In genomic region chr10:68284597-68284996, GRCh38 we compare ENCODE assay signal across 17 cellular contexts. TPM values are rescaled to one million over a fixed set of nuclear protein-coding genes. Genes with fewer than 3 reads are reported as not detected.
"Had no signal": no experiment of that assay in that cellular context is flagged by ENCODE, and none has a peak within 500 bp of the region (broad histone marks: within the 10 kb centered on the region; RNA-seq: fewer than 3 reads in every experiment).

No MANE protein-coding gene starts in this region.

- H3K9me3 Mint-ChIP-seq: activated naive CD4-positive, alpha-beta T cell treated with anti-CD3 and anti-CD28 coated beads, Interleukin-2, amount 50 U/mL, for 72 hours; activated T-cell treated with anti-CD3 and anti-CD28 coated beads, Interleukin-2, amount 50 U/mL, for 24 hours; stimulated activated naive CD8-positive, alpha-beta T cell treated with anti-CD3 and anti-CD28 coated beads, Interleukin-15, Interleukin-2, amounts not matched to agents 100 ng/mL and 50 ng/mL, for 24 hours; T-helper 2 cell treated with Interferon-gamma antibody and Interleukin-4, amounts not matched to agents 5 μg/mL and 100 μg/mL, for 36 hours had no signal

- H3K36me3 Mint-ChIP-seq: activated naive CD4-positive, alpha-beta T cell treated with anti-CD3 and anti-CD28 coated beads, Interleukin-2, amount 50 U/mL, for 72 hours had no signal

- DNase-seq: activated CD4-positive, alpha-beta T cell treated with anti-CD3 and anti-CD28 coated beads, Interleukin-2, amount 50 U/mL, for 4 hours; activated effector memory CD4-positive, alpha-beta T cell treated with anti-CD3 and anti-CD28 coated beads, Interleukin-2, amount 50 U/mL, for 16 hours; activated T-cell treated with anti-CD3 and anti-CD28 coated beads, Interleukin-2, amount 50 U/mL, for 24 hours; amygdala; occipital lobe; psoas muscle; sigmoid colon; stimulated activated CD4-positive, alpha-beta T cell treated with anti-CD3 and anti-CD28 coated beads, Interleukin-4, amount 100 ng/mL, for 1 hour; stimulated activated CD8-positive, alpha-beta memory T cell treated with anti-CD3 and anti-CD28 coated beads, Interleukin-4, amount 100 ng/mL, for 48 hours; upper lobe of right lung had no signal

- H3K9me3 ChIP-seq: breast epithelium, psoas muscle, sigmoid colon, upper lobe of right lung had no signal

- H3K27ac Mint-ChIP-seq: activated naive CD4-positive, alpha-beta T cell treated with anti-CD3 and anti-CD28 coated beads, Interleukin-2, amount 50 U/mL, for 72 hours; activated T-cell treated with anti-CD3 and anti-CD28 coated beads, Interleukin-2, amount 50 U/mL, for 24 hours; stimulated activated naive CD8-positive, alpha-beta T cell treated with anti-CD3 and anti-CD28 coated beads, Interleukin-15, Interleukin-2, amounts not matched to agents 100 ng/mL and 50 ng/mL, for 24 hours; T-helper 2 cell treated with Interferon-gamma antibody and Interleukin-4, amounts not matched to agents 5 μg/mL and 100 μg/mL, for 36 hours had no signal

- H3K27me3 Mint-ChIP-seq: activated T-cell treated with anti-CD3 and anti-CD28 coated beads, Interleukin-2, amount 50 U/mL, for 24 hours; stimulated activated naive CD8-positive, alpha-beta T cell treated with anti-CD3 and anti-CD28 coated beads, Interleukin-15, Interleukin-2, amounts not matched to agents 100 ng/mL and 50 ng/mL, for 24 hours had no signal

- H3K27me3 ChIP-seq: breast epithelium, sigmoid colon, upper lobe of right lung had no signal

- H3K27ac ChIP-seq: breast epithelium, psoas muscle, sigmoid colon, upper lobe of right lung had no signal

- H3K4me1 ChIP-seq: breast epithelium, psoas muscle, sigmoid colon, upper lobe of right lung had no signal

- H3K36me3 ChIP-seq: breast epithelium, sigmoid colon, upper lobe of right lung had no signal

- H3K4me3 Mint-ChIP-seq: activated T-cell treated with anti-CD3 and anti-CD28 coated beads, Interleukin-2, amount 50 U/mL, for 24 hours; stimulated activated naive CD8-positive, alpha-beta T cell treated with anti-CD3 and anti-CD28 coated beads, Interleukin-15, Interleukin-2, amounts not matched to agents 100 ng/mL and 50 ng/mL, for 24 hours; T-helper 2 cell treated with Interferon-gamma antibody and Interleukin-4, amounts not matched to agents 5 μg/mL and 100 μg/mL, for 36 hours had no signal

- H3K4me3 ChIP-seq: breast epithelium, psoas muscle, sigmoid colon, upper lobe of right lung had no signal

RNA-seq across cellular contexts. Expression of gene ATOH7, which starts 52.7 kb away (rescaled TPM):
- total RNA-seq: activated naive CD4-positive, alpha-beta T cell treated with anti-CD3 and anti-CD28 coated beads, Interleukin-2, amount 50 U/mL, for 72 hours; dermis microvascular lymphatic vessel endothelial cell; esophagus mucosa; fibroblast of villous mesenchyme; psoas muscle; upper lobe of right lung had no signal
